In genomic region chr18:63960891-63961290, GRCh38 we compare ENCODE assay signal across 21 cellular contexts. TPM values are rescaled to one million over a fixed set of nuclear protein-coding genes. Genes with fewer than 3 reads are reported as not detected.
DNase-seq lines count a peak whose midpoint lies in the region; ATAC-seq, FAIRE-seq and TF ChIP-seq lines count a peak whose summit lies in the region.
"Had no signal": no experiment of that assay in that cellular context is flagged by ENCODE, and none has a peak within 500 bp of the region (broad histone marks: within the 10 kb centered on the region; RNA-seq: fewer than 3 reads in every experiment).

No MANE protein-coding gene starts in this region.

- intact Hi-C loops in dendritic cell treated with granulocyte-macrophage colony-stimulating factor and Interleukin-4, amounts not matched to agents 40 ng/mL and 50 ng/mL, for 4 days (cut with micrococcal nuclease): no loop called here

- DNase-seq in D721Med (ENCODE audit: insufficient read length, low spot score): no peak
- no peak for DNase-seq in activated CD8-positive, alpha-beta T cell treated with anti-CD3 and anti-CD28 coated beads, Interleukin-2, amount 10 ng/mL, durations not matched to agents 7 days and 5 days
- no peak for DNase-seq in UCSD-AML1 (lab: John Stamatoyannopoulos, UW; ENCODE audit: unreplicated experiment)
- DNase-seq: 8988T; ACHN; BE2C; C1 segment of cervical spinal cord; CD4-positive, alpha-beta memory T cell; CD4-positive, CD25-positive, alpha-beta regulatory T cell; CD8-positive, alpha-beta memory T cell; COR-L47; DMS79 treated with DMSO at 0.1 percent for 48 hours; GF-D8 had no signal

- CTCF ChIA-PET in activated CD8-positive, alpha-beta T cell treated with anti-CD3 and anti-CD28 coated beads, Interleukin-2, amount 10 ng/mL, durations not matched to agents 7 days and 5 days (lab: Charles Lee): interaction anchor here (1.1 to 2.5 kb wide), 2 partner anchors 10 to 15 kb away, joined by 3 to 8 read pairs; no protein-coding TSS in a partner anchor

- no peaks in the 10 kb centered on the region for H3K36me3 Mint-ChIP-seq in dendritic cell treated with granulocyte-macrophage colony-stimulating factor and Interleukin-4, amounts not matched to agents 40 ng/mL and 50 ng/mL, for 4 days (ENCODE audit: low read depth)
- H3K36me3 Mint-ChIP-seq in nephron (ENCODE audit: low read depth): no peaks in the 10 kb centered on the region
- H3K36me3 Mint-ChIP-seq in activated CD8-positive, alpha-beta T cell treated with anti-CD3 and anti-CD28 coated beads, Interleukin-2, amount 10 ng/mL, durations not matched to agents 7 days and 5 days (ENCODE audit: low read depth): no peaks in the 10 kb centered on the region
- H3K36me3 Mint-ChIP-seq: CD14-positive monocyte; CD4-positive, alpha-beta memory T cell; CD4-positive, CD25-positive, alpha-beta regulatory T cell; CD8-positive, alpha-beta memory T cell had no signal

- H3K27ac Mint-ChIP-seq in dendritic cell treated with granulocyte-macrophage colony-stimulating factor and Interleukin-4, amounts not matched to agents 40 ng/mL and 50 ng/mL, for 4 days: peak overlapping the region; percentile 40
- H3K27ac Mint-ChIP-seq in nephron: peak overlapping the region in 2 of 3 experiments; percentile 46 to 54
- H3K27ac Mint-ChIP-seq in activated CD8-positive, alpha-beta T cell treated with anti-CD3 and anti-CD28 coated beads, Interleukin-2, amount 10 ng/mL, durations not matched to agents 7 days and 5 days: no peak overlapping the region
- H3K27ac Mint-ChIP-seq: CD4-positive, CD25-positive, alpha-beta regulatory T cell had no signal

- POLR2A ChIA-PET in activated CD8-positive, alpha-beta T cell treated with anti-CD3 and anti-CD28 coated beads, Interleukin-2, amount 10 ng/mL, durations not matched to agents 7 days and 5 days (lab: Charles Lee): no interaction called here

- H3K4me1 Mint-ChIP-seq in dendritic cell treated with granulocyte-macrophage colony-stimulating factor and Interleukin-4, amounts not matched to agents 40 ng/mL and 50 ng/mL, for 4 days (ENCODE audit: low read depth): peaks cover 21% of the 10 kb centered on the region
- peaks cover 5% of the 10 kb centered on the region for H3K4me1 Mint-ChIP-seq in nephron
- H3K4me1 Mint-ChIP-seq in activated CD8-positive, alpha-beta T cell treated with anti-CD3 and anti-CD28 coated beads, Interleukin-2, amount 10 ng/mL, durations not matched to agents 7 days and 5 days (ENCODE audit: low read depth): no peaks in the 10 kb centered on the region
- H3K4me1 Mint-ChIP-seq: CD4-positive, alpha-beta memory T cell; CD4-positive, CD25-positive, alpha-beta regulatory T cell; CD8-positive, alpha-beta memory T cell had no signal

- H3K4me3 Mint-ChIP-seq in dendritic cell treated with granulocyte-macrophage colony-stimulating factor and Interleukin-4, amounts not matched to agents 40 ng/mL and 50 ng/mL, for 4 days: no peak overlapping the region
- no peak overlapping the region for H3K4me3 Mint-ChIP-seq in nephron
- H3K4me3 Mint-ChIP-seq in activated CD8-positive, alpha-beta T cell treated with anti-CD3 and anti-CD28 coated beads, Interleukin-2, amount 10 ng/mL, durations not matched to agents 7 days and 5 days: no peak overlapping the region
- H3K4me3 Mint-ChIP-seq: CD14-positive monocyte; CD4-positive, alpha-beta memory T cell; CD4-positive, CD25-positive, alpha-beta regulatory T cell; CD8-positive, alpha-beta memory T cell had no signal

- TF ChIP-seq CTCF in D721Med (IDR thresholded peaks at IDR 0.05; ENCODE audit: insufficient read depth, missing control alignments) (no peak), nephron (IDR thresholded peaks at IDR 0.05; ENCODE audit: unreplicated experiment in 3 of 3) (no peak)

- no peaks in the 10 kb centered on the region for H3K9me3 Mint-ChIP-seq in dendritic cell treated with granulocyte-macrophage colony-stimulating factor and Interleukin-4, amounts not matched to agents 40 ng/mL and 50 ng/mL, for 4 days
- no peaks in the 10 kb centered on the region for H3K9me3 Mint-ChIP-seq in nephron
- H3K9me3 Mint-ChIP-seq in activated CD8-positive, alpha-beta T cell treated with anti-CD3 and anti-CD28 coated beads, Interleukin-2, amount 10 ng/mL, durations not matched to agents 7 days and 5 days (ENCODE audit: insufficient read depth): no peaks in the 10 kb centered on the region
- H3K9me3 Mint-ChIP-seq: CD14-positive monocyte; CD4-positive, alpha-beta memory T cell; CD4-positive, CD25-positive, alpha-beta regulatory T cell; CD8-positive, alpha-beta memory T cell had no signal

- peak; percentile 21 for FAIRE-seq in D721Med (lab: Jason Lieb, UNC)
- FAIRE-seq: A204.1, G401.6, GM12891 had no signal

- no peak for ATAC-seq in activated CD8-positive, alpha-beta T cell treated with anti-CD3 and anti-CD28 coated beads, Interleukin-2, amount 10 ng/mL, durations not matched to agents 7 days and 5 days
- ATAC-seq in GM18870 (IDR thresholded peaks at IDR 0.05; ENCODE audit: unreplicated experiment): no peak

- no peaks in the 10 kb centered on the region for H3K27me3 Mint-ChIP-seq in dendritic cell treated with granulocyte-macrophage colony-stimulating factor and Interleukin-4, amounts not matched to agents 40 ng/mL and 50 ng/mL, for 4 days
- peaks cover 5% of the 10 kb centered on the region for H3K27me3 Mint-ChIP-seq in nephron (ENCODE audit: low read depth)
- H3K27me3 Mint-ChIP-seq in activated CD8-positive, alpha-beta T cell treated with anti-CD3 and anti-CD28 coated beads, Interleukin-2, amount 10 ng/mL, durations not matched to agents 7 days and 5 days (ENCODE audit: low read depth): peaks cover 29% of the 10 kb centered on the region

RNA-seq across cellular contexts. Expression of gene SERPINB8, which starts 9.0 kb away (rescaled TPM):
- total RNA-seq in activated CD8-positive, alpha-beta T cell treated with anti-CD3 and anti-CD28 coated beads, Interleukin-2, amount 10 ng/mL, durations not matched to agents 7 days and 5 days: 1 to 10 TPM; 2.7 to 3.4 TPM

RNA-seq across cellular contexts. Expression of gene HMSD, which starts 11.8 kb away (rescaled TPM):
- under 1 TPM in 1 of 2 experiments, not detected in 1; 0.26 TPM for total RNA-seq in activated CD8-positive, alpha-beta T cell treated with anti-CD3 and anti-CD28 coated beads, Interleukin-2, amount 10 ng/mL, durations not matched to agents 7 days and 5 days
- total RNA-seq: CD4-positive, CD25-positive, alpha-beta regulatory T cell had no signal

RNA-seq across cellular contexts. Expression of gene SERPINB10, which starts 53.1 kb away (rescaled TPM):
- total RNA-seq in activated CD8-positive, alpha-beta T cell treated with anti-CD3 and anti-CD28 coated beads, Interleukin-2, amount 10 ng/mL, durations not matched to agents 7 days and 5 days: not detected
- total RNA-seq: A673; CD4-positive, alpha-beta memory T cell; CD4-positive, CD25-positive, alpha-beta regulatory T cell; CD8-positive, alpha-beta memory T cell had no signal
